In genomic region chr9:87113892-87114291, GRCh38 we compare ENCODE assay signal across 1 cellular context.
TF ChIP-seq lines count a peak whose summit lies in the region.

No MANE protein-coding gene starts in this region.

TF ChIP-seq in H1, 55 proteins besides CTCF, POLR2A, EP300 and RAD21 (continued from another document):
- no peak for TF ChIP-seq RFX5 (IDR thresholded peaks at IDR 0.05; ENCODE audit: borderline replicate concordance, low read depth, low read length)
- TF ChIP-seq SP1 (IDR thresholded peaks at IDR 0.05; ENCODE audit: low read depth, low read length), result no peak
- no peak for TF ChIP-seq CTBP2 (IDR thresholded peaks at IDR 0.05; ENCODE audit: borderline replicate concordance, insufficient read depth, insufficient read length, low read length)
- no peak for TF ChIP-seq SIX5 (IDR thresholded peaks at IDR 0.05; ENCODE audit: low read depth, low read length)
- no peak for TF ChIP-seq RXRA (IDR thresholded peaks at IDR 0.05; ENCODE audit: insufficient read depth, low read depth, low read length)
- no peak for TF ChIP-seq MAFK (IDR thresholded peaks at IDR 0.05; ENCODE audit: low read depth, low read length)
- TF ChIP-seq HDAC6 (IDR thresholded peaks at IDR 0.05; ENCODE audit: low read depth, low read length), result no peak
- no peak for TF ChIP-seq BCL11A (IDR thresholded peaks at IDR 0.05; ENCODE audit: low read depth in 2 of 2, low read length in 2 of 2)
- no peak for TF ChIP-seq MAX (IDR thresholded peaks at IDR 0.05)
- no peak for TF ChIP-seq GTF2F1 (IDR thresholded peaks at IDR 0.05; ENCODE audit: borderline replicate concordance, low read depth, low read length)
